ENCODE assay signal across 7 cellular contexts in genomic region chr11:3056296-3057068, GRCh38. TPM values are rescaled to one million over a fixed set of nuclear protein-coding genes. Genes with fewer than 3 reads are reported as not detected.
DNase-seq lines count a peak whose midpoint lies in the region; ATAC-seq and TF ChIP-seq lines count a peak whose summit lies in the region.

No MANE protein-coding gene starts in this region.

- CTCF ChIA-PET in Panc1 (lab: Charles Lee), result interaction anchor here (0.6 to 1.1 kb wide), 2 partner anchors 35 to 40 kb away, joined by 4 read pairs; no protein-coding TSS in a partner anchor
- CTCF ChIA-PET in MCF 10A (lab: Yijun Ruan, JAX), result interaction anchor here (0.6 to 13.3 kb wide), 6 partner anchors 19 to 164 kb away, joined by 3 to 113 read pairs (median 3); no protein-coding TSS in a partner anchor

- H3K36me3 Mint-ChIP-seq in GM23338 (ENCODE audit: low read depth) (peaks cover 32% of the 10 kb centered on the region), MCF 10A (ENCODE audit: insufficient read depth, unreplicated experiment) (peaks cover 28% of the 10 kb centered on the region)

- in situ Hi-C loops in Panc1 (cut with HindIII; ENCODE audit: low pct_unique_long_range_greater_than_20kb, low sequenced_read_pairs), result no loop called here

- H3K4me1 Mint-ChIP-seq in GM23338 (peaks cover 48% of the 10 kb centered on the region), MCF 10A (ENCODE audit: insufficient read depth, unreplicated experiment) (peaks cover 15% of the 10 kb centered on the region)

- ATAC-seq in GM23338 (peak; percentile 14), Panc1 (no peak; the same call in none of the 2 replicates), lower lobe of right lung (peak; percentile 34 to 40), GM18517 (IDR thresholded peaks at IDR 0.05; ENCODE audit: unreplicated experiment) (no peak), HG03469 (IDR thresholded peaks at IDR 0.05; ENCODE audit: unreplicated experiment) (no peak)

- no TSS peak for BruUV-seq in Panc1 (replicated peaks; lab: Mats Ljungman, UMichigan)
- BruUV-seq in MCF 10A (replicated peaks; lab: Mats Ljungman, UMichigan), result no TSS peak

- H3K27ac ChIP-seq in GM23338 (ENCODE audit: low read depth) (peak overlapping the region; percentile 91), Panc1 (ENCODE audit: low read length) (peak overlapping the region; percentile 93), lower lobe of right lung (peak overlapping the region; percentile 89), substantia nigra (ENCODE audit: low read depth, low read length, poor library complexity, severe bottlenecking) (peak overlapping the region; percentile 90)

- H3F3A ChIP-seq in GM23338 (replicated peaks; ENCODE audit: low read depth), result no peaks in the 10 kb centered on the region; the same call in 1 of the 2 replicates

- peaks cover 36% of the 10 kb centered on the region for H4K20me1 ChIP-seq in GM23338 (replicated peaks; ENCODE audit: insufficient read depth)

- DNase-seq in GM23338 (ENCODE audit: low spot score), result peak; percentile 38
- no peak for DNase-seq in Panc1 (ENCODE audit: low read depth, low spot score)
- peak; percentile 33 for DNase-seq in MCF 10A (ENCODE audit: unreplicated experiment)
- DNase-seq in lower lobe of right lung, result no peak
- DNase-seq in substantia nigra (lab: John Stamatoyannopoulos, UW), result peak in 2 of 49 donors; percentile 25 to 60

- intact Hi-C loops in Panc1 (cut with micrococcal nuclease; ENCODE audit: unreplicated experiment) (no loop called here), MCF 10A (cut with micrococcal nuclease) (no loop called here), lower lobe of right lung (cut with DNase I) (no loop called here)

- no peak overlapping the region for H2AFZ ChIP-seq in GM23338

- peaks cover 28% of the 10 kb centered on the region for H3K4me1 ChIP-seq in GM23338 (ENCODE audit: insufficient read depth)
- H3K4me1 ChIP-seq in Panc1 (ENCODE audit: control insufficient read depth, insufficient read depth, low read length), result peaks cover 47% of the 10 kb centered on the region
- H3K4me1 ChIP-seq in lower lobe of right lung, result peaks cover 23% of the 10 kb centered on the region

- H3K9me3 Mint-ChIP-seq in GM23338 (no peaks in the 10 kb centered on the region), MCF 10A (ENCODE audit: unreplicated experiment) (no peaks in the 10 kb centered on the region)

- H3K27ac Mint-ChIP-seq in GM23338, result peak overlapping the region; percentile 95
- peak overlapping the region; percentile 92 for H3K27ac Mint-ChIP-seq in MCF 10A (ENCODE audit: low read depth, unreplicated experiment)

- H3K9me3 ChIP-seq in Panc1 (ENCODE audit: control insufficient read depth, insufficient read depth, low read depth, low read length) (no peaks in the 10 kb centered on the region), lower lobe of right lung (no peaks in the 10 kb centered on the region)

- H3K4me3 Mint-ChIP-seq in GM23338 (peak overlapping the region; percentile 90), MCF 10A (ENCODE audit: unreplicated experiment) (peak overlapping the region; percentile 96)

- peaks cover 55% of the 10 kb centered on the region for H3K79me2 ChIP-seq in GM23338 (replicated peaks; ENCODE audit: insufficient read depth)

- H3K27me3 ChIP-seq in GM23338 (ENCODE audit: insufficient read depth) (no peaks in the 10 kb centered on the region), Panc1 (ENCODE audit: control insufficient read depth, insufficient read depth, low read length) (no peaks in the 10 kb centered on the region), lower lobe of right lung (ENCODE audit: low read depth) (no peaks in the 10 kb centered on the region)

- H3K4me3 ChIP-seq in GM23338, result peak overlapping the region; percentile 97
- peak overlapping the region; percentile 90 to 93 for H3K4me3 ChIP-seq in Panc1 (ENCODE audit: low read depth in 2 of 2, low read length in 2 of 2)
- H3K4me3 ChIP-seq in lower lobe of right lung, result peak overlapping the region; percentile 91

- no peak for TF ChIP-seq CTCF in GM23338 (conservative IDR thresholded peaks at IDR 0.05; ENCODE audit: low read depth in 2 of 2)
- TF ChIP-seq CTCF in Panc1 (IDR thresholded peaks at IDR 0.05), result no peak
- no peak for TF ChIP-seq CTCF in MCF 10A (IDR thresholded peaks at IDR 0.05; ENCODE audit: unreplicated experiment)
- TF ChIP-seq CTCF in lower lobe of right lung (IDR thresholded peaks at IDR 0.05), result no peak

- peak overlapping the region; percentile 97 for H3K4me2 ChIP-seq in GM23338

- H3K27me3 Mint-ChIP-seq in GM23338 (ENCODE audit: insufficient read depth, low read depth, poor library complexity), result peaks cover 21% of the 10 kb centered on the region
- H3K27me3 Mint-ChIP-seq in MCF 10A (ENCODE audit: insufficient read depth, unreplicated experiment), result no peaks in the 10 kb centered on the region

- no peaks in the 10 kb centered on the region for H3K9me2 ChIP-seq in GM23338 (ENCODE audit: insufficient read depth)

- POLR2A ChIA-PET in Panc1 (lab: Charles Lee) (interaction anchor here (0.5 to 1.1 kb wide), 4 partner anchors 7 to 123 kb away, joined by 3 to 8 read pairs (median 4); no protein-coding TSS in a partner anchor), MCF 10A (lab: Yijun Ruan, JAX) (interaction anchor here (0.6 to 2.0 kb wide), 15 partner anchors 8 to 66 kb away, joined by 3 to 21 read pairs (median 4); no protein-coding TSS in a partner anchor)

- H3K36me3 ChIP-seq in GM23338 (ENCODE audit: insufficient read depth), result peaks cover 10% of the 10 kb centered on the region
- H3K36me3 ChIP-seq in Panc1 (ENCODE audit: control insufficient read depth, insufficient read depth, low read length), result peaks cover 4% of the 10 kb centered on the region; the same call in 1 of the 2 replicates
- peaks cover 25% of the 10 kb centered on the region for H3K36me3 ChIP-seq in lower lobe of right lung

TF ChIP-seq in GM23338, 12 proteins besides CTCF, POLR2A, EP300 and RAD21:
- TF ChIP-seq EZH2phosphoT487 (IDR thresholded peaks at IDR 0.05; ENCODE audit: unreplicated experiment) (no peak), REST (IDR thresholded peaks at IDR 0.05; ENCODE audit: unreplicated experiment) (no peak)

RNA-seq across cellular contexts. Expression of gene CARS1, which starts 0.7 kb away (rescaled TPM):
- total RNA-seq in GM23338 (2014; rRNA removed; shearing (Covaris generic)), result 94.1 and 95.9 TPM in 2 replicates
- polyA plus RNA-seq in GM23338 (2016; fragmentation: Nextera tagmentation; extraction: Ambion mirVana), result 71.0 and 72.9 TPM in 2 replicates
- total RNA-seq in Panc1 (2021; ENCODE audit: unreplicated experiment) (120 TPM), MCF 10A (2022) (144 and 150 TPM in 2 replicates), lower lobe of right lung (40.2 TPM)
- 264 TPM for polyA plus RNA-seq in Panc1 (2012; ENCODE audit: insufficient read length)

Comparison
In these comparisons a context has a peak if more than half of its experiments do, and no peak if none do; other contexts are left out.
1. ATAC-seq: peak in GM23338 (single experiment) and lower lobe of right lung (2 of 2); none in Panc1 (single experiment), GM18517 (single experiment) and HG03469 (single experiment).
2. DNase-seq: peak in GM23338 (single experiment) and MCF 10A (single experiment); none in Panc1 (single experiment) and lower lobe of right lung (single experiment).
3. Peak in every context shown above with its lines, with median percentiles within 50 percentile points of each other: H3K27ac ChIP-seq and H3K4me3 ChIP-seq.